Comparison of ENCODE assay signal across 19 cellular contexts in genomic region chr5:156042726-156043125, GRCh38.
DNase-seq lines count a peak whose midpoint lies in the region; ATAC-seq, FAIRE-seq and TF ChIP-seq lines count a peak whose summit lies in the region.
"Had no signal": no experiment of that assay in that cellular context is flagged by ENCODE, and none has a peak within 500 bp of the region (broad histone marks: within the 10 kb centered on the region; RNA-seq: fewer than 3 reads in every experiment).

No MANE protein-coding gene starts in this region.

- no peak overlapping the region for H4K91ac ChIP-seq in H9 (ENCODE audit: insufficient read length, low read depth, low read length)
- no peak overlapping the region for H4K91ac ChIP-seq in H1 (replicated peaks; ENCODE audit: insufficient read length, low read length)

- no peak overlapping the region for H2BK20ac ChIP-seq in H9 (ENCODE audit: low read depth, low read length, poor library complexity, severe bottlenecking)
- H2BK20ac ChIP-seq in H1 (ENCODE audit: low read length), result no peak overlapping the region

- H3K4ac ChIP-seq in H9 (ENCODE audit: low read depth, low read length), result no peak overlapping the region
- H3K4ac ChIP-seq in H1 (replicated peaks; ENCODE audit: insufficient read length, low read depth, low read length), result no peak overlapping the region

- peaks cover 0 to 26% (median 9%) of the 10 kb centered on the region in 3 experiments; a peak in 4 of 7 replicates for H3K36me3 Mint-ChIP-seq in H9 (ENCODE audit: insufficient read depth in 1 of 3, low read depth in 3 of 3)
- H3K36me3 Mint-ChIP-seq: CD8-positive, alpha-beta T cell had no signal

- no peak for TF ChIP-seq CTCF in H9 (conservative IDR thresholded peaks at IDR 0.05)
- no peak for TF ChIP-seq CTCF in H1 (IDR thresholded peaks at IDR 0.05; ENCODE audit: control extremely low read depth in 1 of 3, insufficient read depth in 1 of 3, low read depth in 1 of 3, low read length in 3 of 3)
- TF ChIP-seq CTCF in osteoblast (IDR thresholded peaks at IDR 0.05; ENCODE audit: extremely low read depth, low read depth, low read length), result no peak

- H2BK12ac ChIP-seq in H9 (ENCODE audit: insufficient read length, low read depth, low read length) (no peak overlapping the region), H1 (ENCODE audit: low read depth, low read length) (no peak overlapping the region)

- H3K9me3 Mint-ChIP-seq in H9, result peaks cover 17 to 21% of the 10 kb centered on the region in 2 experiments

- H3K23me2 ChIP-seq in H9 (ENCODE audit: insufficient read length, low read depth, low read length, poor library complexity, severe bottlenecking) (no peaks in the 10 kb centered on the region), H1 (ENCODE audit: low read depth, low read length) (no peaks in the 10 kb centered on the region)

- H2AK5ac ChIP-seq in H9 (ENCODE audit: insufficient read length, low read length) (no peak overlapping the region), H1 (ENCODE audit: low read depth, low read length) (no peak overlapping the region)

- no peak overlapping the region for H2AFZ ChIP-seq in H9 (ENCODE audit: low read length)
- no peak overlapping the region for H2AFZ ChIP-seq in H1 (ENCODE audit: low read length)
- no peak overlapping the region for H2AFZ ChIP-seq in osteoblast (ENCODE audit: low read length)

- no peak overlapping the region for H4K8ac ChIP-seq in H9 (replicated peaks; ENCODE audit: insufficient read length, low read depth, low read length)
- no peak overlapping the region for H4K8ac ChIP-seq in H1 (ENCODE audit: extremely low read depth, insufficient read depth, low read length)

- ATAC-seq in HG03354 (IDR thresholded peaks at IDR 0.05; ENCODE audit: poor library complexity, severe bottlenecking, unreplicated experiment), result no peak
- ATAC-seq in HG03159 (IDR thresholded peaks at IDR 0.05; ENCODE audit: unreplicated experiment), result no peak
- ATAC-seq: CD8-positive, alpha-beta T cell had no signal

- no peak overlapping the region for H3K27ac ChIP-seq in H9 (ENCODE audit: insufficient read length, low read depth, low read length)
- H3K27ac ChIP-seq in H1 (ENCODE audit: low read depth, low read length), result no peak overlapping the region
- no peak overlapping the region for H3K27ac ChIP-seq in osteoblast (ENCODE audit: low read depth, low read length)
- H3K27ac ChIP-seq: C4-2B had no signal

- peak overlapping the region; percentile 53 to 82 (median 69); a peak in 4 of 7 replicates for H3K27ac Mint-ChIP-seq in H9
- H3K27ac Mint-ChIP-seq: CD8-positive, alpha-beta T cell had no signal

- H3K4me2 ChIP-seq in H9 (ENCODE audit: insufficient read depth, insufficient read length, low read length), result no peak overlapping the region
- H3K4me2 ChIP-seq in H1 (ENCODE audit: insufficient read depth in 1 of 2, low read depth in 2 of 2, low read length in 2 of 2), result peak overlapping the region; percentile 14 to 32; a peak in 2 of 4 replicates
- H3K4me2 ChIP-seq in osteoblast (ENCODE audit: insufficient read depth, low read length), result no peak overlapping the region

- no peak overlapping the region for H3K14ac ChIP-seq in H9 (ENCODE audit: insufficient read depth, low read length)
- no peak overlapping the region for H3K14ac ChIP-seq in H1 (ENCODE audit: insufficient read length)

- POLR2A ChIA-PET in H1 (lab: Charles Lee; ENCODE audit: partially characterized antibody), result no interaction called here

- WGBS in H9 (ENCODE audit: extremely low coverage, insufficient read length, low lambda C conversion rate), result no CpG with 5 or more reads among the region's 1 CpG
- 73% methylated on average over 1 of the region's 1 CpG; no CpG with 5 or more reads in 1 of the 2 experiments for WGBS in H1 (ENCODE audit: extremely low coverage in 1 of 2, insufficient coverage in 1 of 2, insufficient read length in 1 of 2, insufficient replicate concordance in 2 of 2, low coverage in 1 of 2, low lambda C conversion rate in 2 of 2, missing lambda C conversion rate in 1 of 2), 2 experiments

- no peak overlapping the region for H2BK5ac ChIP-seq in H9 (ENCODE audit: insufficient read length, low read length)
- no peak overlapping the region for H2BK5ac ChIP-seq in H1 (ENCODE audit: low read depth, low read length)

- no peak overlapping the region for H3T11ph ChIP-seq in H9 (ENCODE audit: low read length)

- H3K9ac ChIP-seq in H9 (ENCODE audit: extremely low read depth, insufficient read length, low read length) (no peak overlapping the region), H1 (replicated peaks in 1 of 4; ENCODE audit: extremely low read depth in 1 of 4, low read depth in 3 of 4, low read length in 3 of 4) (no peak overlapping the region)

- no peak overlapping the region; a peak in 2 of 5 replicates for H3K4me3 Mint-ChIP-seq in H9
- H3K4me3 Mint-ChIP-seq: CD8-positive, alpha-beta T cell had no signal

- peaks cover 21 to 24% of the 10 kb centered on the region in 2 experiments for H3K4me1 Mint-ChIP-seq in H9

- H3K79me1 ChIP-seq in H9 (ENCODE audit: insufficient read depth, low read depth, low read length, poor library complexity, severe bottlenecking) (no peaks in the 10 kb centered on the region), H1 (ENCODE audit: low read depth, low read length) (no peaks in the 10 kb centered on the region)

- TF ChIP-seq EP300 in H1 (IDR thresholded peaks at IDR 0.05; ENCODE audit: borderline replicate concordance in 1 of 2, low read depth in 2 of 2, low read length in 2 of 2), result no peak

- H3K4me1 ChIP-seq in H9 (ENCODE audit: insufficient read depth, low read length) (peaks cover 14% of the 10 kb centered on the region), H1 (replicated peaks in 1 of 4; ENCODE audit: control insufficient read depth in 3 of 4, insufficient read depth in 4 of 4, low read length in 3 of 4) (peaks cover 0 to 12% (median 4%) of the 10 kb centered on the region in 4 experiments; a peak in 3 of 7 replicates), osteoblast (ENCODE audit: insufficient read depth, low read length) (no peaks in the 10 kb centered on the region)
- H3K4me1 ChIP-seq: BE2C had no signal

- no peak for FAIRE-seq in H1 (lab: Jason Lieb, UNC)
- FAIRE-seq: A204.1, D721Med, GM19239, H54 had no signal

- H3K18ac ChIP-seq in H9 (ENCODE audit: insufficient read length, low read depth, low read length), result no peak overlapping the region
- no peak overlapping the region for H3K18ac ChIP-seq in H1 (ENCODE audit: extremely low read depth, low read length)

- DNase-seq in H9 (no peak), H1 (ENCODE audit: low read depth in 1 of 2, low spot score in 2 of 2) (no peak), iPS-NIHi11 (ENCODE audit: low spot score) (peak; percentile 11), osteoblast (ENCODE audit: insufficient read length, low spot score, missing footprints) (peak; percentile 59), OCI-M2 (lab: John Stamatoyannopoulos, UW; ENCODE audit: unreplicated experiment) (no peak)
- no peak for DNase-seq in stimulated activated CD4-positive, alpha-beta T cell treated with anti-CD3 and anti-CD28 coated beads, Interleukin-15, amount 100 ng/mL, for 24 hours
- DNase-seq: BE2C; CD8-positive, alpha-beta T cell; COR-L47; DMS153; DND-41; GF-D8 had no signal

- no peak overlapping the region for H2BK15ac ChIP-seq in H9 (ENCODE audit: low read depth, low read length)
- no peak overlapping the region for H2BK15ac ChIP-seq in H1 (ENCODE audit: low read length)

- H4K5ac ChIP-seq in H9 (ENCODE audit: insufficient read length, low read depth, low read length), result no peak overlapping the region
- peak overlapping the region; percentile 33 for H4K5ac ChIP-seq in H1 (ENCODE audit: insufficient read length, low read depth, low read length)

- TF ChIP-seq RAD21 in H1 (IDR thresholded peaks at IDR 0.05 in 1 of 2, conservative IDR thresholded peaks at IDR 0.05 in 1 of 2; ENCODE audit: low read depth in 2 of 2, low read length in 2 of 2), result no peak

- H3K27me3 Mint-ChIP-seq in H9 (ENCODE audit: low read depth), result no peaks in the 10 kb centered on the region

- H3K23ac ChIP-seq in H9 (ENCODE audit: insufficient read length, low read depth, low read length), result no peak overlapping the region
- no peak overlapping the region for H3K23ac ChIP-seq in H1 (ENCODE audit: insufficient read length)

- H4K20me1 ChIP-seq in H9 (ENCODE audit: control insufficient read depth, insufficient read depth, insufficient read length) (no peaks in the 10 kb centered on the region), H1 (replicated peaks in 1 of 2; ENCODE audit: control insufficient read depth in 1 of 2, insufficient read depth in 2 of 2, low read length in 2 of 2) (no peaks in the 10 kb centered on the region), osteoblast (ENCODE audit: insufficient read depth, low read length) (no peaks in the 10 kb centered on the region)

- H3K56ac ChIP-seq in H9 (ENCODE audit: insufficient read length, low read depth, low read length) (no peak overlapping the region), H1 (replicated peaks; ENCODE audit: insufficient read length, low read depth, low read length) (no peak overlapping the region)

- H3K9me3 ChIP-seq in H9 (ENCODE audit: control insufficient read depth, low read depth, low read length) (no peaks in the 10 kb centered on the region), H1 (ENCODE audit: insufficient read depth in 2 of 2, low read depth in 1 of 2, low read length in 1 of 2) (0 out of 4 replicates have a peak, but pooled peaks cover 0 to 5% of the 10 kb centered on the region in 2 experiments), osteoblast (ENCODE audit: low read depth, low read length) (no peaks in the 10 kb centered on the region)
- H3K9me3 ChIP-seq: BE2C had no signal

- CTCF ChIA-PET in H1 (lab: Charles Lee; ENCODE audit: partially characterized antibody), result interaction anchor here (0.7 to 1.8 kb wide), 3 partner anchors 8 to 647 kb away, joined by 3 to 5 read pairs (median 3); no protein-coding TSS in a partner anchor

- H3K27me3 ChIP-seq in H9 (ENCODE audit: insufficient read depth, low read length) (no peaks in the 10 kb centered on the region; the same call in 1 of the 2 replicates), H1 (replicated peaks in 1 of 4; ENCODE audit: control insufficient read depth in 3 of 4, extremely low read depth in 1 of 4, insufficient read depth in 3 of 4, low read length in 3 of 4) (no peaks in the 10 kb centered on the region), osteoblast (ENCODE audit: insufficient read depth, low read length) (no peaks in the 10 kb centered on the region)
- H3K27me3 ChIP-seq: BE2C had no signal

- H3K79me2 ChIP-seq in H9 (ENCODE audit: insufficient read depth, low read length) (no peaks in the 10 kb centered on the region; the same call in 1 of the 2 replicates), H1 (ENCODE audit: control insufficient read depth in 1 of 2, insufficient read depth in 2 of 2, low read length in 2 of 2) (no peaks in the 10 kb centered on the region), osteoblast (ENCODE audit: insufficient read depth, low read length) (no peaks in the 10 kb centered on the region)

- no peak for TF ChIP-seq POLR2A in H1 (IDR thresholded peaks at IDR 0.05; ENCODE audit: control extremely low read depth in 1 of 2, low read depth in 2 of 2, low read length in 2 of 2)

- H3K4me3 ChIP-seq in H1 (ENCODE audit: extremely low read depth in 1 of 4, insufficient read depth in 2 of 4, low read depth in 3 of 4, low read length in 4 of 4) (peak overlapping the region in 1 of 4 experiments; percentile 10; a peak in 1 of 8 replicates), osteoblast (ENCODE audit: insufficient read depth, low read length) (no peak overlapping the region)

- H3K36me3 ChIP-seq in H1 (ENCODE audit: control insufficient read depth in 2 of 4, insufficient read depth in 4 of 4, low read length in 3 of 4) (peaks cover 0 to 2% (median 0%) of the 10 kb centered on the region in 4 experiments; a peak in 2 of 8 replicates), osteoblast (ENCODE audit: insufficient read depth, low read length) (no peaks in the 10 kb centered on the region)
- H3K36me3 ChIP-seq: BE2C had no signal

- no peak overlapping the region for H2BK120ac ChIP-seq in H9 (ENCODE audit: low read depth, low read length, poor library complexity, severe bottlenecking)
- H2BK120ac ChIP-seq in H1 (replicated peaks; ENCODE audit: low read depth, low read length), result no peak overlapping the region

Comparison
In these comparisons a context has a peak if more than half of its experiments do, and no peak if none do; other contexts are left out.
1. DNase-seq: peak in iPS-NIHi11 (single experiment) and osteoblast (single experiment); none in H9 (single experiment), H1 (0 of 2), stimulated activated CD4-positive, alpha-beta T cell treated with anti-CD3 and anti-CD28 coated beads, Interleukin-15, amount 100 ng/mL, for 24 hours (single experiment) and OCI-M2 (single experiment).
2. H3K4me2 ChIP-seq: peak in H1 (2 of 2); none in H9 (single experiment) and osteoblast (single experiment).